Comparison of ENCODE assay signal across 7 cellular contexts in genomic region chr18:61157451-61157850, GRCh38.
"Had no signal": no experiment of that assay in that cellular context is flagged by ENCODE, and none has a peak within 500 bp of the region (broad histone marks: within the 10 kb centered on the region; RNA-seq: fewer than 3 reads in every experiment).

No MANE protein-coding gene starts in this region.

- FAIRE-seq: G401.6, GM12878, GM12891, GM12892, GM18507, GM19239 had no signal

- H3K4me3 ChIP-seq: GM12878 had no signal

- DNase-seq: GDM1 had no signal
